ENCODE assay signal across 11 cellular contexts in the genomic region with DNA sequence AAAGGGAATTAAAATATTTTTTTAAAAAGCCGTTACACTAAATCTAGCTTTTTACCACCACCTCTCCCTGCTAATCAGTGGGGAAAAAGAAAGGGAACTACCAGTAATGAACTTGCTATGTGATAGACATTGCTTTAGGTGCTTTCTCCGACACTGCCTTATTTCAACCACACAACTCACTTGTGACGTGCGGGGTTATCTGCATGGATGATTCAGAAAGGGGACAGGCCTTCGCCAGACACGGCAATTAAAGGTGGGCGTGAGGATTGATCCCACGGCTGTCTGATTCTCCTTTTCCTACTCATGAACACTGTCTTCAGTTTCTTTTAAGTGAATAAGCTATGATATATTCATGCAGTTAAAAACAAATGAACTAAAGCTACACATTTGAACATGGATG.
A peak's percentile ranks its signal among the peaks of the same experiment; 100 is the strongest.
DNase-seq lines count a peak whose midpoint lies in the region; ATAC-seq lines count a peak whose summit lies in the region.
"Had no signal": no experiment of that assay in that cellular context is flagged by ENCODE, and none has a peak within 500 bp of the region (broad histone marks: within the 10 kb centered on the region; RNA-seq: fewer than 3 reads in every experiment).

No MANE protein-coding gene starts in this region.

- no peaks in the 10 kb centered on the region for H3K9me3 ChIP-seq in KOPT-K1 (ENCODE audit: insufficient read depth, low read length, poor library complexity, severe bottlenecking)
- H3K9me3 ChIP-seq: ascending aorta, thyroid gland had no signal

- DNase-seq in activated CD4-positive, alpha-beta T cell treated with anti-CD3 and anti-CD28 coated beads, Interleukin-2, amount 50 U/mL, for 1 hour: peak; percentile 50
- DNase-seq in activated naive CD8-positive, alpha-beta T cell treated with anti-CD3 and anti-CD28 coated beads, Interleukin-2, amount 50 U/mL, for 24 hours: peak; percentile 67
- peak; percentile 57 to 69 for DNase-seq in stimulated activated CD8-positive, alpha-beta memory T cell treated with anti-CD3 and anti-CD28 coated beads, Interleukin-15, amount 100 ng/mL, for 48 hours (ENCODE audit: low read depth in 2 of 2)
- DNase-seq in NCI-H1092 treated with DMSO at 0.1 percent for 48 hours (lab: John Stamatoyannopoulos, UW) (no peak), COLO829 (ENCODE audit: low spot score) (no peak)
- DNase-seq: NCI-H146, thyroid gland had no signal

- H3K27me3 Mint-ChIP-seq in activated naive CD8-positive, alpha-beta T cell treated with anti-CD3 and anti-CD28 coated beads, Interleukin-2, amount 50 U/mL, for 24 hours: peaks cover 2% of the 10 kb centered on the region

- peaks cover 88% of the 10 kb centered on the region for H3K4me1 Mint-ChIP-seq in activated naive CD8-positive, alpha-beta T cell treated with anti-CD3 and anti-CD28 coated beads, Interleukin-2, amount 50 U/mL, for 24 hours

- peak overlapping the region; percentile 94 for H3K27ac Mint-ChIP-seq in activated naive CD8-positive, alpha-beta T cell treated with anti-CD3 and anti-CD28 coated beads, Interleukin-2, amount 50 U/mL, for 24 hours

- H3K9me3 Mint-ChIP-seq in activated naive CD8-positive, alpha-beta T cell treated with anti-CD3 and anti-CD28 coated beads, Interleukin-2, amount 50 U/mL, for 24 hours: no peaks in the 10 kb centered on the region

- peaks cover 31% of the 10 kb centered on the region for H3K36me3 Mint-ChIP-seq in activated naive CD8-positive, alpha-beta T cell treated with anti-CD3 and anti-CD28 coated beads, Interleukin-2, amount 50 U/mL, for 24 hours (ENCODE audit: low read depth)

- peak overlapping the region; percentile 87 for H3K4me3 Mint-ChIP-seq in activated naive CD8-positive, alpha-beta T cell treated with anti-CD3 and anti-CD28 coated beads, Interleukin-2, amount 50 U/mL, for 24 hours

- no peaks in the 10 kb centered on the region for H3K36me3 ChIP-seq in KOPT-K1 (ENCODE audit: insufficient read depth, low read length)
- H3K36me3 ChIP-seq: thyroid gland had no signal

- peak overlapping the region; percentile 62 for H3K27ac ChIP-seq in KOPT-K1 (ENCODE audit: low read depth, low read length, poor library complexity, severe bottlenecking)
- H3K27ac ChIP-seq: ascending aorta, thyroid gland had no signal

- ATAC-seq in activated naive CD8-positive, alpha-beta T cell treated with anti-CD3 and anti-CD28 coated beads, Interleukin-2, amount 50 U/mL, for 24 hours: peak; percentile 50
- ATAC-seq in GM19452 (IDR thresholded peaks at IDR 0.05; ENCODE audit: unreplicated experiment) (no peak), GM19023 (IDR thresholded peaks at IDR 0.05; ENCODE audit: unreplicated experiment) (no peak)

Comparison
In these comparisons a context has a peak if more than half of its experiments do, and no peak if none do; other contexts are left out.
1. DNase-seq: peak in activated CD4-positive, alpha-beta T cell treated with anti-CD3 and anti-CD28 coated beads, Interleukin-2, amount 50 U/mL, for 1 hour (single experiment), activated naive CD8-positive, alpha-beta T cell treated with anti-CD3 and anti-CD28 coated beads, Interleukin-2, amount 50 U/mL, for 24 hours (single experiment) and stimulated activated CD8-positive, alpha-beta memory T cell treated with anti-CD3 and anti-CD28 coated beads, Interleukin-15, amount 100 ng/mL, for 48 hours (2 of 2); none in NCI-H1092 treated with DMSO at 0.1 percent for 48 hours (single experiment) and COLO829 (single experiment).